ENCODE assay signal across 8 cellular contexts in genomic region chr1:1250828-1251284, GRCh38. TPM values are rescaled to one million over a fixed set of nuclear protein-coding genes. Genes with fewer than 3 reads are reported as not detected.
DNase-seq lines count a peak whose midpoint lies in the region; ATAC-seq and TF ChIP-seq lines count a peak whose summit lies in the region.

No MANE protein-coding gene starts in this region.

- DNase-seq in GM06990 (ENCODE audit: extremely low read depth, insufficient read length) (peak; percentile 69), natural killer cell (no peak), NOMO-1 (lab: John Stamatoyannopoulos, UW; ENCODE audit: unreplicated experiment in 2 of 2) (no peak), progenitor cell of endocrine pancreas (ENCODE audit: low spot score, unreplicated experiment) (no peak), NCI-H2029 treated with DMSO at 0.1 percent for 48 hours (lab: John Stamatoyannopoulos, UW) (no peak)
- peak; percentile 77 for DNase-seq in activated CD8-positive, alpha-beta memory T cell treated with anti-CD3 and anti-CD28 coated beads, Interleukin-2, amount 50 U/mL, for 48 hours

- H3K9me3 Mint-ChIP-seq in natural killer cell (no peaks in the 10 kb centered on the region), progenitor cell of endocrine pancreas (ENCODE audit: low read depth) (no peaks in the 10 kb centered on the region)

- no peaks in the 10 kb centered on the region for H3K9me3 ChIP-seq in KOPT-K1 (ENCODE audit: insufficient read depth, low read length, poor library complexity, severe bottlenecking)

- intact Hi-C loops in natural killer cell (cut with micrococcal nuclease): loop anchor here (1.0 kb wide), 1 partner anchor 129 kb away; no protein-coding TSS in a partner anchor

- H3K36me3 Mint-ChIP-seq in natural killer cell (no peaks in the 10 kb centered on the region), progenitor cell of endocrine pancreas (ENCODE audit: insufficient read depth) (peaks cover 10% of the 10 kb centered on the region)

- H3K27me3 Mint-ChIP-seq in natural killer cell (ENCODE audit: low read depth in 2 of 2): no peaks in the 10 kb centered on the region
- H3K27me3 Mint-ChIP-seq in progenitor cell of endocrine pancreas: peaks cover 3% of the 10 kb centered on the region

- H3K27me3 ChIP-seq in GM06990 (replicated peaks; ENCODE audit: control insufficient read depth, insufficient read depth, low read length): no peaks in the 10 kb centered on the region; the same call in 1 of the 2 replicates

- ATAC-seq in natural killer cell: peak; percentile 73 to 79 (median 75)
- no peak for ATAC-seq in HG02571 (IDR thresholded peaks at IDR 0.05; ENCODE audit: unreplicated experiment)

- H3K4me3 ChIP-seq in GM06990 (replicated peaks; ENCODE audit: low read depth, low read length): no peak overlapping the region

- no peak overlapping the region for H3K4me3 Mint-ChIP-seq in natural killer cell
- H3K4me3 Mint-ChIP-seq in progenitor cell of endocrine pancreas (ENCODE audit: low read depth): no peak overlapping the region

- H3K4me1 Mint-ChIP-seq in natural killer cell (peaks cover 7 to 11% of the 10 kb centered on the region in 2 donors), progenitor cell of endocrine pancreas (ENCODE audit: low read depth) (no peaks in the 10 kb centered on the region)

- TF ChIP-seq CTCF in GM06990 (IDR thresholded peaks at IDR 0.05; ENCODE audit: insufficient read depth, low read length, poor library complexity, severe bottlenecking): no peak
- TF ChIP-seq CTCF in natural killer cell (IDR thresholded peaks at IDR 0.05): no peak
- no peak for TF ChIP-seq CTCF in progenitor cell of endocrine pancreas (IDR thresholded peaks at IDR 0.05; ENCODE audit: unreplicated experiment)

- H3K27ac Mint-ChIP-seq in natural killer cell: peak overlapping the region; percentile 69 to 82
- H3K27ac Mint-ChIP-seq in progenitor cell of endocrine pancreas: no peak overlapping the region

- peak overlapping the region; percentile 62 for H3K27ac ChIP-seq in KOPT-K1 (ENCODE audit: low read depth, low read length, poor library complexity, severe bottlenecking)

- H3K36me3 ChIP-seq in GM06990 (ENCODE audit: control insufficient read depth, insufficient read depth, low read length) (peaks cover 11% of the 10 kb centered on the region), KOPT-K1 (ENCODE audit: insufficient read depth, low read length) (peaks cover 36% of the 10 kb centered on the region)

RNA-seq across cellular contexts. Expression of gene C1QTNF12, which starts 4.3 kb away (rescaled TPM):
- total RNA-seq in natural killer cell (1 to 10 TPM; 2.6 to 4.1 (median 4.1) TPM), progenitor cell of endocrine pancreas (1.7 and 2.7 TPM in 2 replicates)

RNA-seq across cellular contexts. Expression of gene B3GALT6, which starts 18.8 kb away (rescaled TPM):
- total RNA-seq in natural killer cell: 10 to 100 TPM; 13.7 to 16.5 (median 16.3) TPM
- 31.7 and 31.9 TPM in 2 replicates for total RNA-seq in progenitor cell of endocrine pancreas

RNA-seq across cellular contexts. Expression of gene SDF4, which starts 19.1 kb away (rescaled TPM):
- total RNA-seq in natural killer cell (100 to 1,000 TPM; 176 to 211 (median 184) TPM), progenitor cell of endocrine pancreas (103 and 107 TPM in 2 replicates)

RNA-seq across cellular contexts. Expression of gene UBE2J2, which starts 22.8 kb away (rescaled TPM):
- total RNA-seq in natural killer cell (10 to 100 TPM; 66.0 to 84.2 (median 78.1) TPM), progenitor cell of endocrine pancreas (67.0 and 73.6 TPM in 2 replicates)

RNA-seq across cellular contexts. Expression of gene SCNN1D, which starts 29.4 kb away (rescaled TPM):
- total RNA-seq in natural killer cell: 10 to 100 TPM in 1 of 3 donors, 1 to 10 TPM in 2; 6.9 to 13.1 (median 9.4) TPM
- total RNA-seq in progenitor cell of endocrine pancreas: 7.4 and 11.3 TPM in 2 replicates

Comparison
In these comparisons a context has a peak if more than half of its experiments do, and no peak if none do; other contexts are left out.
1. DNase-seq: peak in GM06990 (single experiment) and activated CD8-positive, alpha-beta memory T cell treated with anti-CD3 and anti-CD28 coated beads, Interleukin-2, amount 50 U/mL, for 48 hours (single experiment); none in natural killer cell (single experiment), NOMO-1 (0 of 2), progenitor cell of endocrine pancreas (single experiment) and NCI-H2029 treated with DMSO at 0.1 percent for 48 hours (single experiment).